ENCODE assay signal across 7 cellular contexts in the genomic region with DNA sequence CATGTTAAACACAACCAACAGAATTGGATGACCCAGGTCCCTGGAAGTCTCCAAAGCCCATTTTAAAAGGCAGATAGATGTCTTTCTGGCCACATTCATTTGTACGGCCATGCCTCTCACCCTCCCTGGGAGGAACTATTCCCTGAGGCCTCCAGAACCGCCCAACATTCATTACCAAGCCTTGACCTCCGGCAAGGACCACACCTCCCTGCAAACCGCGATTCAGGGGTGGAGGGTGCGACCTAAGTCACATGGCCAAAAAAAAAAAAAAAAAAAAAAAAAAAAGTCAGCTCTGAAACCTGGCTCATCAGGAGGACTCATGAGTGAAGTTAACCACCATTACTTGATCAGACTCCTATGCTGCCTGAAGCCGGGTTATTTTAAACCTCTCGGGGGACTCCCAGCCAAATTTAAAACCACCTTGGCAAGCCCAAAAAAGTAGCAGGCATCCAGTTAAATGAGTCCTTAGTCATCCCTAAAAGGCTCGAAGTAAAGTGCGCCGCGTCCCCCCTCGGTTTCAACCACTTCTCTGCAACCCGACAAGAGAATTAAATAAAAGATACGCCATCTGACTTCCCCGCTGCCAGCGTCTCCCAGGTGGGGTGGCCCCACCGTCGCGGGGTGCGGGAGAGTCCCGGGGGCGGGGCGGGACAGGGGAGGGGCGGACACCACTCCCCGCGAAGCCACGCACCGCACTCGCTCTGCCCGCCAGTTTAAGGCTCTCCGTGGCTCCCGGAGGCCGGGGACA. TPM values are rescaled to one million over a fixed set of nuclear protein-coding genes. Genes with fewer than 3 reads are reported as not detected.
A peak's percentile ranks its signal among the peaks of the same experiment; 100 is the strongest.
DNase-seq lines count a peak whose midpoint lies in the region; ATAC-seq and TF ChIP-seq lines count a peak whose summit lies in the region.

No MANE protein-coding gene starts in this region.

- H3K4me3 ChIP-seq in SJSA1 (peak overlapping the region; percentile 88), uterus (peak overlapping the region; percentile 72 to 97)

- DNase-seq in SJSA1 (ENCODE audit: low read depth in 1 of 2, low spot score in 2 of 2) (peak; percentile 75 to 77), Right ventricle myocardium superior (peak; percentile 86), pons (ENCODE audit: low spot score) (peak; percentile 48), uterus (peak; percentile 62 to 78)
- DNase-seq in activated naive CD4-positive, alpha-beta T cell treated with anti-CD3 and anti-CD28 coated beads, Interleukin-2, amount 50 U/mL, for 72 hours (ENCODE audit: low spot score in 2 of 2) = peak; percentile 63 to 91

- H3K9me3 Mint-ChIP-seq in activated naive CD4-positive, alpha-beta T cell treated with anti-CD3 and anti-CD28 coated beads, Interleukin-2, amount 50 U/mL, for 72 hours = no peaks in the 10 kb centered on the region

- TF ChIP-seq POLR2A in uterus (IDR thresholded peaks at IDR 0.05) = peak; percentile 6 to 14

- H3K27ac Mint-ChIP-seq in activated naive CD4-positive, alpha-beta T cell treated with anti-CD3 and anti-CD28 coated beads, Interleukin-2, amount 50 U/mL, for 72 hours = peak overlapping the region; percentile 99

- H3K4me1 ChIP-seq in SJSA1 (replicated peaks) (peaks cover 38% of the 10 kb centered on the region), uterus (peaks cover 0 to 5% of the 10 kb centered on the region in 2 donors)

- peaks cover 9% of the 10 kb centered on the region for H3K36me3 ChIP-seq in SJSA1
- no peaks in the 10 kb centered on the region for H3K36me3 ChIP-seq in uterus

- intact Hi-C loops in Right ventricle myocardium superior (cut with DNase I) (loop anchor here (2.0 to 10.0 kb wide), 2 partner anchors 57 to 69 kb away; no protein-coding TSS in a partner anchor), uterus (cut with DNase I; ENCODE audit: low total_unique reads) (loop anchor here (5.0 kb wide), 1 partner anchor 190 kb away; no protein-coding TSS in a partner anchor)

- peaks cover 11 to 15% of the 10 kb centered on the region in 2 donors for H3K36me3 Mint-ChIP-seq in activated naive CD4-positive, alpha-beta T cell treated with anti-CD3 and anti-CD28 coated beads, Interleukin-2, amount 50 U/mL, for 72 hours

- peak; percentile 28 for ATAC-seq in GM18499 (IDR thresholded peaks at IDR 0.05; ENCODE audit: insufficient read depth, unreplicated experiment)
- peak; percentile 27 for ATAC-seq in HG02973 (IDR thresholded peaks at IDR 0.05; ENCODE audit: unreplicated experiment)
- peak; percentile 42 to 63 for ATAC-seq in activated naive CD4-positive, alpha-beta T cell treated with anti-CD3 and anti-CD28 coated beads, Interleukin-2, amount 50 U/mL, for 72 hours
- peak; percentile 59 for ATAC-seq in Right ventricle myocardium superior (ENCODE audit: poor library complexity)

- H3K27me3 ChIP-seq in SJSA1 (replicated peaks) (no peaks in the 10 kb centered on the region), uterus (no peaks in the 10 kb centered on the region)

- H3K9me3 ChIP-seq in SJSA1 (replicated peaks) = no peaks in the 10 kb centered on the region
- H3K9me3 ChIP-seq in uterus = no peaks in the 10 kb centered on the region

- H3K27ac ChIP-seq in SJSA1 (peak overlapping the region; percentile 97), uterus (peak overlapping the region; percentile 100)

- no peak for TF ChIP-seq CTCF in uterus (IDR thresholded peaks at IDR 0.05)

RNA-seq across cellular contexts. Expression of a gene that starts 2.4 kb away (rescaled TPM):
- 3.2 and 5.9 TPM in 2 replicates for total RNA-seq in SJSA1 (2014; rRNA removed; shearing (Covaris generic))
- total RNA-seq in activated naive CD4-positive, alpha-beta T cell treated with anti-CD3 and anti-CD28 coated beads, Interleukin-2, amount 50 U/mL, for 72 hours = 10 to 100 TPM; 22.6 to 25.1 TPM
- 50.9 TPM for total RNA-seq in Right ventricle myocardium superior
- total RNA-seq in uterus = 100 to 1,000 TPM in 2 of 4 donors, 10 to 100 TPM in 2; 19.1 to 146 (median 98.7) TPM

Comparison
In these comparisons a context has a peak if more than half of its experiments do, and no peak if none do; other contexts are left out.
1. Peak in every context shown above with its lines: DNase-seq, ATAC-seq, H3K4me3 ChIP-seq and H3K27ac ChIP-seq.